ENCODE assay signal across 6 cellular contexts in the genomic region with DNA sequence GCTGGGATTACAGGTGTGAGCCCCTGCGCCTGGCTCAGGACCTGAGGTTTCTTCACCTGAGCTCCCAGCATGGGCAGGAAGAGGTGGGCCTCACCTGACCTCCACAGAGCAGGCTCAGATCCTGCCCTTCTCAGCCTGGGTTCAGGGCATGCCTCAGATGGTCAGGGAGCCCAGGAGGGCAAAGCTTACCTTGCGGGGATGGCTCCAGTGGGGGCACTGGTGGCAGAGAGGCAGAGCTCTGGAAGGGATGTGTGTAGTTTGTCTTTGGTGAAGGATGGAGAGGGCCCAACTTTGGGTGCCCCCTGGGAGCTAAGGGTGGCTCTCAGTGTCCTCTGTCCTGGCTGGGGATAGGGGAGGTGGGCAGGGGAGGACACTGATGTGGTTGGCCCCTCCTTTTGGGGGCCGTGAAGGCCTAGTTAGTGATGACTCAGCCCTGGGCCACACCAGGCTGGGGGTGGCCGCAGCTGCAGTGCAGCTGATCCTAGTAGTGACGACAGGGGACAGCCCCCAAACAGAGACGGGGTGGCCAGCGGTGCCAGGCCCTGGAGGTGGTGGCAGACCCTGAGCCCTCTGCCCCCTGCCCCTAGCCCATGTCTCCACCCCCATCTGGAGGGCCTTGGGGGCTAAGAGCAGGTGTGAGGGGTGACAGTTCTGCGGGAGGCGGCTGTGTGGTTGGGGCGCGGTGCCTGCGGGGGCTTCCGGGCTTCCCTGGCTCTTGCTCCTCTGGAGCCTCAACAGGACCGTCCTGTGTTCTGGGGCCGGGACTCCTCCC. TPM values are rescaled to one million over a fixed set of nuclear protein-coding genes. Genes with fewer than 3 reads are reported as not detected.
DNase-seq lines count a peak whose midpoint lies in the region; FAIRE-seq lines count a peak whose summit lies in the region.

No MANE protein-coding gene starts in this region.

- FAIRE-seq in HTR-8/SVneo (lab: Jason Lieb, UNC) (peak; percentile 70), urothelium cell line (lab: Jason Lieb, UNC) (no peak)

- no peak for DNase-seq in HTR-8/SVneo (ENCODE audit: insufficient read length, low spot score)
- DNase-seq in fibroblast of gingiva (ENCODE audit: low read depth) = peak; percentile 36
- peak; percentile 65 for DNase-seq in putamen (ENCODE audit: low spot score)
- no peak for DNase-seq in urothelium cell line (ENCODE audit: low spot score)
- DNase-seq in iPS-NIHi11 (ENCODE audit: low spot score) = no peak
- DNase-seq in HT-29 (ENCODE audit: low spot score) = no peak

RNA-seq across cellular contexts. Expression of a gene that starts 5.8 kb away (rescaled TPM):
- total RNA-seq in HT-29 (2014; rRNA removed; shearing (Covaris generic)) = 258 and 259 TPM in 2 replicates

RNA-seq across cellular contexts. Expression of a gene that starts 12.9 kb away (rescaled TPM):
- total RNA-seq in HT-29 (2014; rRNA removed; shearing (Covaris generic)) = 0.91 and 2.7 TPM in 2 replicates

RNA-seq across cellular contexts. Expression of a gene that starts 15.2 kb away (rescaled TPM):
- 157 and 215 TPM in 2 replicates for total RNA-seq in HT-29 (2014; rRNA removed; shearing (Covaris generic))

RNA-seq across cellular contexts. Expression of a gene that starts 15.3 kb away (rescaled TPM):
- 75.1 and 85.0 TPM in 2 replicates for total RNA-seq in HT-29 (2014; rRNA removed; shearing (Covaris generic))

RNA-seq across cellular contexts. Expression of a gene that starts 22.9 kb away (rescaled TPM):
- total RNA-seq in HT-29 (2014; rRNA removed; shearing (Covaris generic)) = 42.9 and 49.0 TPM in 2 replicates

Comparison
In these comparisons a context has a peak if more than half of its experiments do, and no peak if none do; other contexts are left out.
1. DNase-seq: peak in fibroblast of gingiva (single experiment) and putamen (single experiment); none in HTR-8/SVneo (single experiment), urothelium cell line (single experiment), iPS-NIHi11 (single experiment) and HT-29 (single experiment).